ENCODE assay signal across 1 cellular context in the genomic region with DNA sequence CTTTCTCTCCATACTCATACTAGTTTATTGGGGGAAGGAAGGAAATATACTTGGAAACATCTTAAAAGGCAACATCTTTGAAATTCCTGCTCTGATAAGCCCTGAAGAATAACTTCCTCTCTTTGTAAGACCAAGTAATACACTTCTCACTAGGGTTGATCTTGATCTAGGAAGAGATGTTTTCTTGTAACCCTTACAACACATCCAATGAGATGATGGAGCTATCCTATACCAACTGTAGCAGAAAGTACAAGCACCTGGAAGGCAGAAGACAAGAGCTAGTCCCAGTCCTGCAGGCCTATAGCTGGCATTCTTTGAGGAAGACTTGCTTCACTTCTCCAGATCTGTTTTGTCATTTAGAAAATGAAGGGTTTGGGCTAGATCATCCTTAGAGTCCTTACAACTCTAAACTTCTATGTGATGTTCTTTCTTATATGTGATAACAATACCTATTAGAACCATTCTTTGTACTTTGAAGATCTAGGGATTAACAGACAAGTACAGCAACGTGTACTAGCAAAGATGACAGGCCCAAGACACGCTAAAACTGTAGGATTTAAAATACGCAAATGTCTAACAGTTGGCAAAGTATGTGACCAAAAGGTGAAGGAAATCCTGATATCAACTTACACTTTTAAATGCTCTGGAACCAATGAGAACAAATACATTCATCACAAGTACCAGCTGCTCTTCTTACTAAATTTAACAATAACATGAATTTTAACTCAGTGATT.
TF ChIP-seq lines count a peak whose summit lies in the region.

No MANE protein-coding gene starts in this region.

TF ChIP-seq in GM23338, 12 proteins besides CTCF, POLR2A, EP300 and RAD21 (continued from another document):
- TF ChIP-seq ZNF462 (CRISPR knock-in tag; IDR thresholded peaks at IDR 0.05): no peak
